ENCODE assay signal across 1 cellular context in genomic region chr2:101001713-101002561, GRCh38.
A peak's percentile ranks its signal among the peaks of the same experiment; 100 is the strongest.
TF ChIP-seq lines count a peak whose summit lies in the region.

TSS of gene RPL31 (plus strand) at chr2:101002289. CDS start at chr2:101002702, 413 bp downstream.

TF ChIP-seq in HepG2, 621 proteins besides CTCF, POLR2A, EP300 and RAD21 (continued from another document and continues in another):
- TF ChIP-seq ARID4A (CRISPR knock-in tag; IDR thresholded peaks at IDR 0.05; ENCODE audit: borderline replicate concordance) (peak; percentile 96), ZNF629 (CRISPR knock-in tag; conservative IDR thresholded peaks at IDR 0.05) (peak; percentile 50; the same call in 1 of the 2 replicates), RBM39 (IDR thresholded peaks at IDR 0.05; ENCODE audit: low read depth, low read length, poor library complexity, severe bottlenecking) (peak; percentile 96), HMG20B (CRISPR knock-in tag; conservative IDR thresholded peaks at IDR 0.05) (peak; percentile 93), HDAC2 (CRISPR knock-in tag; IDR thresholded peaks at IDR 0.05) (peak; percentile 93), ZSCAN31 (CRISPR knock-in tag; IDR thresholded peaks at IDR 0.05; ENCODE audit: low read depth) (peak; percentile 96), ZNF225 (CRISPR knock-in tag; IDR thresholded peaks at IDR 0.05) (peak; percentile 98), ELK4 (CRISPR knock-in tag; IDR thresholded peaks at IDR 0.05; ENCODE audit: borderline replicate concordance) (no peak; the same call in 1 of the 2 replicates), TEAD2 (CRISPR knock-in tag; IDR thresholded peaks at IDR 0.05) (peak; percentile 89; the same call in 1 of the 2 replicates), ZBTB34 (CRISPR knock-in tag; IDR thresholded peaks at IDR 0.05) (peak; percentile 94), ZNF496 (CRISPR knock-in tag; IDR thresholded peaks at IDR 0.05; ENCODE audit: insufficient replicate concordance) (no peak), U2AF1 (optimal IDR thresholded peaks at IDR 0.05; ENCODE audit: low read depth, low read length) (peak; percentile 95), MXD1 (CRISPR knock-in tag; IDR thresholded peaks at IDR 0.05) (peak; percentile 96), ZC3H13 (CRISPR knock-in tag; IDR thresholded peaks at IDR 0.05) (peak; percentile 92), MNT (IDR thresholded peaks at IDR 0.05) (0 out of 2 replicates have a peak, but pooled peaks have one; percentile 30), DPF2 (CRISPR knock-in tag; IDR thresholded peaks at IDR 0.05; ENCODE audit: borderline replicate concordance, low read depth) (0 out of 2 replicates have a peak, but pooled peaks have one; percentile 32), ZNF547 (CRISPR knock-in tag; IDR thresholded peaks at IDR 0.05) (peak; percentile 100), ZNF33B (CRISPR knock-in tag; IDR thresholded peaks at IDR 0.05) (peak; percentile 99), CHCHD3 (CRISPR knock-in tag; IDR thresholded peaks at IDR 0.05) (peak; percentile 99), NFE2 (CRISPR knock-in tag; IDR thresholded peaks at IDR 0.05) (0 out of 2 replicates have a peak, but pooled peaks have one; percentile 6), SUZ12 (IDR thresholded peaks at IDR 0.05; ENCODE audit: low read depth, low read length) (peak; percentile 48; the same call in 1 of the 2 replicates), ARID2 (CRISPR knock-in tag; IDR thresholded peaks at IDR 0.05; ENCODE audit: borderline replicate concordance) (peak; percentile 99), ZFP90 (CRISPR knock-in tag; IDR thresholded peaks at IDR 0.05; ENCODE audit: borderline replicate concordance) (peak; percentile 96), MXI1 (IDR thresholded peaks at IDR 0.05; ENCODE audit: borderline replicate concordance, low read depth, low read length) (peak; percentile 86; the same call in 2 of the 3 replicates), YEATS4 (CRISPR knock-in tag; IDR thresholded peaks at IDR 0.05; ENCODE audit: borderline replicate concordance) (peak; percentile 99), PLSCR1 (CRISPR knock-in tag; IDR thresholded peaks at IDR 0.05; ENCODE audit: borderline replicate concordance) (peak; percentile 96; the same call in 1 of the 2 replicates), ZNF264 (CRISPR knock-in tag; IDR thresholded peaks at IDR 0.05) (peak; percentile 95), ZFP37 (CRISPR knock-in tag; IDR thresholded peaks at IDR 0.05; ENCODE audit: borderline replicate concordance) (peak; percentile 94), ZFP36L2 (CRISPR knock-in tag; IDR thresholded peaks at IDR 0.05) (peak; percentile 89), DMAP1 (CRISPR knock-in tag; IDR thresholded peaks at IDR 0.05) (peak; percentile 97), FOSL1 (CRISPR knock-in tag; IDR thresholded peaks at IDR 0.05; ENCODE audit: borderline replicate concordance) (0 out of 2 replicates have a peak, but pooled peaks have one; percentile 43), HNRNPK (IDR thresholded peaks at IDR 0.05; ENCODE audit: low read depth, low read length, poor library complexity, severe bottlenecking) (peak; percentile 37), ZNF563 (CRISPR knock-in tag; IDR thresholded peaks at IDR 0.05) (peak; percentile 99), ZNF564 (CRISPR knock-in tag; IDR thresholded peaks at IDR 0.05) (peak; percentile 97), CEBPZ (IDR thresholded peaks at IDR 0.05; ENCODE audit: low read length) (no peak), ZNF7 (CRISPR knock-in tag; IDR thresholded peaks at IDR 0.05) (peak; percentile 49; the same call in 1 of the 2 replicates), TSC22D2 (CRISPR knock-in tag; IDR thresholded peaks at IDR 0.05; ENCODE audit: borderline replicate concordance) (peak; percentile 98), SKI (IDR thresholded peaks at IDR 0.05; ENCODE audit: partially characterized antibody) (peak; percentile 70), ZNF329 (CRISPR knock-in tag; IDR thresholded peaks at IDR 0.05; ENCODE audit: low read depth) (peak; percentile 94)
- TF ChIP-seq, protein P1, sequence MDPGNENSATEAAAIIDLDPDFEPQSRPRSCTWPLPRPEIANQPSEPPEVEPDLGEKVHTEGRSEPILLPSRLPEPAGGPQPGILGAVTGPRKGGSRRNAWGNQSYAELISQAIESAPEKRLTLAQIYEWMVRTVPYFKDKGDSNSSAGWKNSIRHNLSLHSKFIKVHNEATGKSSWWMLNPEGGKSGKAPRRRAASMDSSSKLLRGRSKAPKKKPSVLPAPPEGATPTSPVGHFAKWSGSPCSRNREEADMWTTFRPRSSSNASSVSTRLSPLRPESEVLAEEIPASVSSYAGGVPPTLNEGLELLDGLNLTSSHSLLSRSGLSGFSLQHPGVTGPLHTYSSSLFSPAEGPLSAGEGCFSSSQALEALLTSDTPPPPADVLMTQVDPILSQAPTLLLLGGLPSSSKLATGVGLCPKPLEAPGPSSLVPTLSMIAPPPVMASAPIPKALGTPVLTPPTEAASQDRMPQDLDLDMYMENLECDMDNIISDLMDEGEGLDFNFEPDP (CRISPR knock-in tag; conservative IDR thresholded peaks at IDR 0.05), result peak; percentile 99
- TF ChIP-seq, protein P2, sequence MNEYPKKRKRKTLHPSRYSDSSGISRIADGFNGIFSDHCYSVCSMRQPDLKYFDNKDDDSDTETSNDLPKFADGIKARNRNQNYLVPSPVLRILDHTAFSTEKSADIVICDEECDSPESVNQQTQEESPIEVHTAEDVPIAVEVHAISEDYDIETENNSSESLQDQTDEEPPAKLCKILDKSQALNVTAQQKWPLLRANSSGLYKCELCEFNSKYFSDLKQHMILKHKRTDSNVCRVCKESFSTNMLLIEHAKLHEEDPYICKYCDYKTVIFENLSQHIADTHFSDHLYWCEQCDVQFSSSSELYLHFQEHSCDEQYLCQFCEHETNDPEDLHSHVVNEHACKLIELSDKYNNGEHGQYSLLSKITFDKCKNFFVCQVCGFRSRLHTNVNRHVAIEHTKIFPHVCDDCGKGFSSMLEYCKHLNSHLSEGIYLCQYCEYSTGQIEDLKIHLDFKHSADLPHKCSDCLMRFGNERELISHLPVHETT (CRISPR knock-in tag; conservative IDR thresholded peaks at IDR 0.05), result peak; percentile 96
